ENCODE assay signal across 9 cellular contexts in genomic region chr19:38209671-38210457, GRCh38. TPM values are rescaled to one million over a fixed set of nuclear protein-coding genes. Genes with fewer than 3 reads are reported as not detected.
A peak's percentile ranks its signal among the peaks of the same experiment; 100 is the strongest.
DNase-seq lines count a peak whose midpoint lies in the region; ATAC-seq, FAIRE-seq and TF ChIP-seq lines count a peak whose summit lies in the region.
"Had no signal": no experiment of that assay in that cellular context is flagged by ENCODE, and none has a peak within 500 bp of the region (broad histone marks: within the 10 kb centered on the region; RNA-seq: fewer than 3 reads in every experiment).

No MANE protein-coding gene starts in this region.

- peak in 1 of 2 donors; percentile 62 for TF ChIP-seq POLR2A in gastrocnemius medialis (IDR thresholded peaks at IDR 0.05)

- H3K4me3 ChIP-seq in ascending aorta (peak overlapping the region; percentile 36 to 55), iPS-11a (ENCODE audit: low read depth, low read length) (peak overlapping the region; percentile 40), gastrocnemius medialis (peak overlapping the region; percentile 11 to 39 (median 26))

- no peak for FAIRE-seq in D721Med (lab: Jason Lieb, UNC)
- FAIRE-seq: endometrium had no signal

- in situ Hi-C loops in gastrocnemius medialis (cut with MboI; ENCODE audit: low sequenced_read_pairs in 4 of 4) = no loop called here

- H3K27ac ChIP-seq in ascending aorta (peak overlapping the region; percentile 51 to 79), gastrocnemius medialis (peak overlapping the region; percentile 36 to 77 (median 74))

- intact Hi-C loops in ascending aorta (cut with DNase I) (no loop called here), gastrocnemius medialis (cut with DNase I; ENCODE audit: low total_unique reads) (loop anchor here (1.0 kb wide), 1 partner anchor 14 kb away; the partner anchor contains the start of gene DPF1)

- H3K36me3 ChIP-seq in ascending aorta (peaks cover 9 to 17% of the 10 kb centered on the region in 2 donors), gastrocnemius medialis (peaks cover 0 to 20% of the 10 kb centered on the region in 2 donors)

- peak; percentile 65 to 67 for ATAC-seq in gastrocnemius medialis

- peaks cover 10 to 24% of the 10 kb centered on the region in 2 donors for H3K4me1 ChIP-seq in ascending aorta
- peaks cover 7 to 12% of the 10 kb centered on the region in 2 donors for H3K4me1 ChIP-seq in gastrocnemius medialis

- H3K9me3 ChIP-seq in ascending aorta (no peaks in the 10 kb centered on the region), gastrocnemius medialis (no peaks in the 10 kb centered on the region)

- H3K27me3 ChIP-seq in ascending aorta = no peaks in the 10 kb centered on the region
- peaks cover 9 to 52% (median 49%) of the 10 kb centered on the region in 3 donors for H3K27me3 ChIP-seq in gastrocnemius medialis

- TF ChIP-seq CTCF in ascending aorta (IDR thresholded peaks at IDR 0.05) (no peak), gastrocnemius medialis (IDR thresholded peaks at IDR 0.05 in 4 of 5, conservative IDR thresholded peaks at IDR 0.05 in 1 of 5) (no peak), D721Med (IDR thresholded peaks at IDR 0.05; ENCODE audit: insufficient read depth, missing control alignments) (no peak)

- DNase-seq in HCEC 1CT (peak; percentile 42), ascending aorta (ENCODE audit: low spot score in 2 of 2) (peak; percentile 69 to 82), gastrocnemius medialis (peak; percentile 54 to 73), SIG-M5 (lab: John Stamatoyannopoulos, UW) (no peak), D721Med (ENCODE audit: insufficient read length, low spot score) (no peak), NCI-H1048 (lab: John Stamatoyannopoulos, UW) (no peak)
- DNase-seq in activated CD4-positive, alpha-beta T cell treated with anti-CD3 and anti-CD28 coated beads, Interleukin-2, amount 50 U/mL, for 1 hour = no peak

RNA-seq across cellular contexts. Expression of gene DPF1, which starts 14.2 kb away (rescaled TPM):
- not detected for total RNA-seq in ascending aorta
- total RNA-seq in gastrocnemius medialis = not detected

RNA-seq across cellular contexts. Expression of gene PPP1R14A, which starts 46.3 kb away (rescaled TPM):
- 1,072 TPM for total RNA-seq in ascending aorta
- 10 to 100 TPM in 1 of 4 donors, 1 to 10 TPM in 3; 1.3 to 48.8 (median 7.1) TPM for total RNA-seq in gastrocnemius medialis

RNA-seq across cellular contexts. Expression of gene SPINT2, which starts 54.5 kb away (rescaled TPM):
- total RNA-seq in ascending aorta = 193 TPM
- total RNA-seq in gastrocnemius medialis = 1 to 10 TPM in 3 of 4 donors, under 1 TPM in 1; 0.26 to 4.0 (median 1.6) TPM

Comparison
In these comparisons a context has a peak if more than half of its experiments do, and no peak if none do; other contexts are left out.
1. DNase-seq: peak in HCEC 1CT (single experiment), ascending aorta (2 of 2) and gastrocnemius medialis (2 of 2); none in SIG-M5 (single experiment), D721Med (single experiment), NCI-H1048 (single experiment) and activated CD4-positive, alpha-beta T cell treated with anti-CD3 and anti-CD28 coated beads, Interleukin-2, amount 50 U/mL, for 1 hour (single experiment).
2. RNA of gene PPP1R14A, which starts 46.3 kb away (total RNA-seq): 1,072 TPM in ascending aorta (single experiment); 1.3 to 48.8 TPM in gastrocnemius medialis; every median in the first group is over 10 times any median in the second.
3. RNA of gene SPINT2, which starts 54.5 kb away (total RNA-seq): 193 TPM in ascending aorta (single experiment); 0.26 to 4.0 TPM in gastrocnemius medialis; every median in the first group is over 10 times any median in the second.
4. Peak in every context shown above with its lines, with median percentiles within 50 percentile points of each other: H3K4me3 ChIP-seq.